ENCODE assay signal across 7 cellular contexts in the genomic region with DNA sequence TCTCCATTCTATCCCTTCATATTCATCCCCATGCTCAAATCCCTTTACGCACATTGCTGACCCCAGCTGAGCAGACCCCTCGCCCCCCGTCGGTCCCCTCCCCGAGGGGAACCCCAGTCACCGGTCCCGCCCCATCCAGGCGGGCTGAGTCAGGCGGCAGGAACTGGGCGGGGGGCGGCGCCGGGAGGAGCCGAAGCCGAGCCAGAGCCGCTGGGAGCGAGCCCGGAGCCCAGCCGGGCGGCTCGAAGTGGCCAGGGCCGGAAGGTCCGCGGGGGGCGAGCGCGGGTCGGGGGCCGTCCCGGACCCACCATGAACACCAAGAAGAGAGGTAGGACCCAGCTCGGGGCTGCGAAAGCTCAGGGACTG. TPM values are rescaled to one million over a fixed set of nuclear protein-coding genes. Genes with fewer than 3 reads are reported as not detected.
A peak's percentile ranks its signal among the peaks of the same experiment; 100 is the strongest.
DNase-seq lines count a peak whose midpoint lies in the region; ATAC-seq and TF ChIP-seq lines count a peak whose summit lies in the region.

No MANE protein-coding gene starts in this region.

- TF ChIP-seq EP300 in sigmoid colon (IDR thresholded peaks at IDR 0.05) = no peak

- TF ChIP-seq CTCF in astrocyte of the cerebellum (IDR thresholded peaks at IDR 0.05; ENCODE audit: low read depth, low read length, missing control alignments) (no peak), sigmoid colon (IDR thresholded peaks at IDR 0.05) (no peak)

- WGBS in iPS DF 6.9 (ENCODE audit: insufficient coverage, insufficient read length) = no CpG with 5 or more reads among the region's 32 CpGs
- 1% methylated on average over 32 of the region's 32 CpGs for WGBS in sigmoid colon, 2 donors

- peak; percentile 50 for ATAC-seq in GM19438 (IDR thresholded peaks at IDR 0.05; ENCODE audit: low read depth, unreplicated experiment)

- no peak for TF ChIP-seq POLR2A in sigmoid colon (IDR thresholded peaks at IDR 0.05)

- H3K4me3 ChIP-seq in SJCRH30 = peak overlapping the region; percentile 22
- H3K4me3 ChIP-seq in astrocyte of the cerebellum (ENCODE audit: low read depth, low read length) = peak overlapping the region; percentile 64
- H3K4me3 ChIP-seq in iPS DF 6.9 (ENCODE audit: low read length) = peak overlapping the region; percentile 47; the same call in 1 of the 2 replicates
- peak overlapping the region; percentile 53 to 71 (median 63) for H3K4me3 ChIP-seq in sigmoid colon

- in situ Hi-C loops in astrocyte of the cerebellum (cut with HindIII; ENCODE audit: low sequenced_read_pairs) = no loop called here

- H3K36me3 ChIP-seq in SJCRH30 (no peaks in the 10 kb centered on the region; the same call in 1 of the 2 replicates), iPS DF 6.9 (ENCODE audit: control insufficient read depth, insufficient read depth, low read length) (no peaks in the 10 kb centered on the region), sigmoid colon (peaks cover 11 to 30% (median 23%) of the 10 kb centered on the region in 4 donors)

- H3K9me3 ChIP-seq in SJCRH30 (replicated peaks) (no peaks in the 10 kb centered on the region), iPS DF 6.9 (ENCODE audit: control insufficient read depth, insufficient read depth, low read length) (no peaks in the 10 kb centered on the region), sigmoid colon (no peaks in the 10 kb centered on the region)

- H3K27me3 ChIP-seq in SJCRH30 = no peaks in the 10 kb centered on the region
- H3K27me3 ChIP-seq in iPS DF 6.9 (ENCODE audit: control insufficient read depth, insufficient read depth, low read length) = peaks cover 44% of the 10 kb centered on the region
- no peaks in the 10 kb centered on the region for H3K27me3 ChIP-seq in sigmoid colon

- intact Hi-C loops in sigmoid colon (cut with DNase I) = no loop called here

- no peak for DNase-seq in SJCRH30
- no peak for DNase-seq in astrocyte of the cerebellum (ENCODE audit: low read depth)
- no peak for DNase-seq in iPS DF 6.9 (ENCODE audit: low read depth, low spot score)
- DNase-seq in sigmoid colon = peak; percentile 87
- DNase-seq in NCI-H2196 treated with DMSO at 0.1 percent for 48 hours (lab: John Stamatoyannopoulos, UW; ENCODE audit: unreplicated experiment) = no peak
- DNase-seq in NCI-H774 (lab: John Stamatoyannopoulos, UW) = no peak

- H3K4me1 ChIP-seq in SJCRH30 = no peaks in the 10 kb centered on the region
- H3K4me1 ChIP-seq in iPS DF 6.9 (ENCODE audit: control insufficient read depth, insufficient read depth, low read length) = peaks cover 5% of the 10 kb centered on the region; the same call in 1 of the 2 replicates
- H3K4me1 ChIP-seq in sigmoid colon = peaks cover 0 to 43% (median 33%) of the 10 kb centered on the region in 4 donors

- H3K27ac ChIP-seq in SJCRH30 = no peak overlapping the region
- no peak overlapping the region for H3K27ac ChIP-seq in iPS DF 6.9 (ENCODE audit: low read length)
- H3K27ac ChIP-seq in sigmoid colon = peak overlapping the region; percentile 76 to 85 (median 79)

RNA-seq across cellular contexts. Expression of a gene that starts 8.6 kb away (rescaled TPM):
- total RNA-seq in SJCRH30 (2014; rRNA removed; shearing (Covaris generic)) = 10.8 and 13.5 TPM in 2 replicates
- total RNA-seq in sigmoid colon = 10 to 100 TPM; 23.9 to 60.9 (median 35.2) TPM
- 10 to 100 TPM; 10.2 to 26.7 (median 11.8) TPM for polyA plus RNA-seq in sigmoid colon

RNA-seq across cellular contexts. Expression of a gene that starts 25.1 kb away (rescaled TPM):
- total RNA-seq in SJCRH30 (2014; rRNA removed; shearing (Covaris generic)) = 53.9 and 58.7 TPM in 2 replicates
- total RNA-seq in sigmoid colon = 10 to 100 TPM; 29.2 to 45.7 (median 35.8) TPM
- 10 to 100 TPM; 25.8 to 28.8 (median 27.5) TPM for polyA plus RNA-seq in sigmoid colon

RNA-seq across cellular contexts. Expression of a gene that starts 53.9 kb away (rescaled TPM):
- total RNA-seq in SJCRH30 (2014; rRNA removed; shearing (Covaris generic)) = not detected in 2 replicates
- total RNA-seq in sigmoid colon = not detected
- polyA plus RNA-seq in sigmoid colon = not detected

RNA-seq across cellular contexts. Expression of a gene that starts 56.3 kb away (rescaled TPM):
- 48.6 and 49.4 TPM in 2 replicates for total RNA-seq in SJCRH30 (2014; rRNA removed; shearing (Covaris generic))
- 100 to 1,000 TPM in 2 of 4 donors, 10 to 100 TPM in 2; 70.3 to 112 (median 93.6) TPM for total RNA-seq in sigmoid colon
- 100 to 1,000 TPM; 214 to 287 (median 231) TPM for polyA plus RNA-seq in sigmoid colon

Comparison
In these comparisons a context has a peak if more than half of its experiments do, and no peak if none do; other contexts are left out.
1. H3K27ac ChIP-seq: peak in sigmoid colon (4 of 4); none in SJCRH30 (single experiment) and iPS DF 6.9 (single experiment).
2. Peak in every context shown above with its lines, with median percentiles within 50 percentile points of each other: H3K4me3 ChIP-seq.